Comparison of ENCODE assay signal across 16 cellular contexts in genomic region chr16:57192720-57193486, GRCh38. TPM values are rescaled to one million over a fixed set of nuclear protein-coding genes. Genes with fewer than 3 reads are reported as not detected.
DNase-seq lines count a peak whose midpoint lies in the region; ATAC-seq and TF ChIP-seq lines count a peak whose summit lies in the region.
"Had no signal": no experiment of that assay in that cellular context is flagged by ENCODE, and none has a peak within 500 bp of the region (broad histone marks: within the 10 kb centered on the region; RNA-seq: fewer than 3 reads in every experiment).

No MANE protein-coding gene starts in this region.

- intact Hi-C loops in left ventricle myocardium inferior (cut with micrococcal nuclease): no loop called here

- H3F3A ChIP-seq in Loucy (ENCODE audit: low read depth): no peaks in the 10 kb centered on the region

- H3K4me1 Mint-ChIP-seq in osteocyte (ENCODE audit: unreplicated experiment): peaks cover 85% of the 10 kb centered on the region

- H3K4me2 ChIP-seq in Loucy (ENCODE audit: low read depth, low read length, poor library complexity, severe bottlenecking): peak overlapping the region; percentile 56

- peaks cover 49% of the 10 kb centered on the region for H4K20me1 ChIP-seq in Loucy (ENCODE audit: insufficient read depth, low read length, poor library complexity, severe bottlenecking)

- H3K9me2 ChIP-seq in Loucy (replicated peaks; ENCODE audit: low read depth, low read length): no peaks in the 10 kb centered on the region

- no peak overlapping the region for H3K9ac ChIP-seq in Loucy (ENCODE audit: low read depth, low read length, poor library complexity, severe bottlenecking)

- H3K9me3 ChIP-seq in Loucy (ENCODE audit: insufficient read depth, low read depth, low read length) (no peaks in the 10 kb centered on the region), left ventricle myocardium inferior (replicated peaks) (no peaks in the 10 kb centered on the region)
- H3K9me3 ChIP-seq: mucosa of descending colon had no signal

- peak overlapping the region; percentile 24 for H3K4me3 Mint-ChIP-seq in osteocyte (ENCODE audit: unreplicated experiment)
- H3K4me3 Mint-ChIP-seq: CD4-positive, CD25-positive, alpha-beta regulatory T cell; stimulated activated naive CD8-positive, alpha-beta T cell treated with anti-CD3 and anti-CD28 coated beads, Interleukin-15, amount 100 ng/mL, for 72 hours; T-helper 2 cell treated with Interferon-gamma antibody and Interleukin-4, amounts not matched to agents 5 μg/mL and 100 μg/mL, for 36 hours had no signal

- H3K27me3 ChIP-seq in Loucy (ENCODE audit: insufficient read depth, low read length, poor library complexity, severe bottlenecking) (no peaks in the 10 kb centered on the region), left ventricle myocardium inferior (ENCODE audit: low read depth) (no peaks in the 10 kb centered on the region)

- H3K27me3 Mint-ChIP-seq in osteocyte (ENCODE audit: unreplicated experiment): no peaks in the 10 kb centered on the region
- H3K27me3 Mint-ChIP-seq: CD4-positive, CD25-positive, alpha-beta regulatory T cell; stimulated activated naive CD8-positive, alpha-beta T cell treated with anti-CD3 and anti-CD28 coated beads, Interleukin-15, amount 100 ng/mL, for 72 hours had no signal

- no peaks in the 10 kb centered on the region for H3K9me3 Mint-ChIP-seq in osteocyte (ENCODE audit: unreplicated experiment)
- H3K9me3 Mint-ChIP-seq: activated T-helper 2 cell treated with anti-CD3 and anti-CD28 coated beads, Interferon-gamma antibody, Interleukin-2, Interleukin-4, amounts not matched to agents 10 μg/mL and 5 μg/mL and 100 μg/mL, durations not matched to agents 14 hours and 24 hours and 36 hours; CD4-positive, CD25-positive, alpha-beta regulatory T cell; stimulated activated naive CD8-positive, alpha-beta T cell treated with anti-CD3 and anti-CD28 coated beads, Interleukin-15, amount 100 ng/mL, for 72 hours; T-helper 2 cell treated with Interferon-gamma antibody and Interleukin-4, amounts not matched to agents 5 μg/mL and 100 μg/mL, for 36 hours had no signal

- peaks cover 41% of the 10 kb centered on the region for H3K4me1 ChIP-seq in Loucy (ENCODE audit: insufficient read depth, low read length, poor library complexity, severe bottlenecking)
- peaks cover 77% of the 10 kb centered on the region for H3K4me1 ChIP-seq in left ventricle myocardium inferior

- no peak overlapping the region for H3K27ac ChIP-seq in left ventricle myocardium inferior (replicated peaks)

- no peaks in the 10 kb centered on the region for H3K36me3 ChIP-seq in Loucy (ENCODE audit: insufficient read depth, low read length)
- no peaks in the 10 kb centered on the region for H3K36me3 ChIP-seq in left ventricle myocardium inferior

- H3K27ac Mint-ChIP-seq in osteocyte (ENCODE audit: unreplicated experiment): peak overlapping the region; percentile 84
- H3K27ac Mint-ChIP-seq: activated T-helper 2 cell treated with anti-CD3 and anti-CD28 coated beads, Interferon-gamma antibody, Interleukin-2, Interleukin-4, amounts not matched to agents 10 μg/mL and 5 μg/mL and 100 μg/mL, durations not matched to agents 14 hours and 24 hours and 36 hours; CD4-positive, CD25-positive, alpha-beta regulatory T cell; T-helper 2 cell treated with Interferon-gamma antibody and Interleukin-4, amounts not matched to agents 5 μg/mL and 100 μg/mL, for 36 hours had no signal

- no peak overlapping the region for H2AFZ ChIP-seq in Loucy (ENCODE audit: low read length)

- H3K79me2 ChIP-seq in Loucy (ENCODE audit: insufficient read depth, low read length): peaks cover 96% of the 10 kb centered on the region

- TF ChIP-seq CTCF in Loucy (conservative IDR thresholded peaks at IDR 0.05; ENCODE audit: low read length) (no peak), cardiac fibroblast (IDR thresholded peaks at IDR 0.05; ENCODE audit: low read depth, low read length) (no peak), osteocyte (IDR thresholded peaks at IDR 0.05) (no peak), left ventricle myocardium inferior (IDR thresholded peaks at IDR 0.05; ENCODE audit: borderline replicate concordance) (no peak)

- H3K4me3 ChIP-seq in Loucy (ENCODE audit: low read length, poor library complexity, severe bottlenecking): no peak overlapping the region
- no peak overlapping the region for H3K4me3 ChIP-seq in cardiac fibroblast (replicated peaks in 1 of 2; ENCODE audit: low read depth in 2 of 2, low read length in 2 of 2)
- no peak overlapping the region for H3K4me3 ChIP-seq in left ventricle myocardium inferior
- H3K4me3 ChIP-seq: mucosa of descending colon had no signal

- no peaks in the 10 kb centered on the region for H3K36me3 Mint-ChIP-seq in osteocyte (ENCODE audit: unreplicated experiment)

- ATAC-seq in esophagus mucosa: no peak
- no peak for ATAC-seq in HG02938 (IDR thresholded peaks at IDR 0.05; ENCODE audit: unreplicated experiment)
- ATAC-seq: mucosa of descending colon; stimulated activated naive CD8-positive, alpha-beta T cell treated with anti-CD3 and anti-CD28 coated beads, Interleukin-15, amount 100 ng/mL, for 72 hours had no signal

- DNase-seq in ELR (ENCODE audit: low read depth) (peak; percentile 32), cardiac fibroblast (ENCODE audit: low read depth in 2 of 2) (peak; percentile 33 to 65), osteocyte (ENCODE audit: extremely low spot score, unreplicated experiment) (no peak), cortex of kidney (lab: John Stamatoyannopoulos, UW) (no peak), left ventricle myocardium inferior (no peak)
- DNase-seq: activated CD4-positive, alpha-beta T cell treated with anti-CD3 and anti-CD28 coated beads, Interleukin-2, amount 50 U/mL, for 1 hour; CD4-positive, CD25-positive, alpha-beta regulatory T cell; erythroblast; mucosa of descending colon; NCI-H345; stimulated activated naive CD8-positive, alpha-beta T cell treated with anti-CD3 and anti-CD28 coated beads, Interleukin-15, amount 100 ng/mL, for 72 hours had no signal

RNA-seq across cellular contexts. Expression of gene RSPRY1, which starts 6.8 kb away (rescaled TPM):
- total RNA-seq in osteocyte (49.3 and 50.8 TPM in 2 replicates), esophagus mucosa (20.4 TPM), left ventricle myocardium inferior (14.0 TPM)

RNA-seq across cellular contexts. Expression of gene PSME3IP1, which starts 7.1 kb away (rescaled TPM):
- total RNA-seq in osteocyte: 81.2 and 83.1 TPM in 2 replicates
- total RNA-seq in esophagus mucosa: 63.1 TPM
- 56.3 TPM for total RNA-seq in left ventricle myocardium inferior

RNA-seq across cellular contexts. Expression of gene ARL2BP, which starts 52.2 kb away (rescaled TPM):
- 61.8 and 67.4 TPM in 2 replicates for total RNA-seq in osteocyte
- 43.4 TPM for total RNA-seq in esophagus mucosa
- 57.8 TPM for total RNA-seq in left ventricle myocardium inferior

Comparison
In these comparisons a context has a peak if more than half of its experiments do, and no peak if none do; other contexts are left out.
1. DNase-seq: peak in ELR (single experiment) and cardiac fibroblast (2 of 2); none in osteocyte (single experiment), cortex of kidney (single experiment) and left ventricle myocardium inferior (single experiment).